ENCODE assay signal across 21 cellular contexts in genomic region chr12:78156751-78157150, GRCh38.
DNase-seq lines count a peak whose midpoint lies in the region; ATAC-seq, FAIRE-seq and TF ChIP-seq lines count a peak whose summit lies in the region.
"Had no signal": no experiment of that assay in that cellular context is flagged by ENCODE, and none has a peak within 500 bp of the region (broad histone marks: within the 10 kb centered on the region; RNA-seq: fewer than 3 reads in every experiment).

No MANE protein-coding gene starts in this region.

- no peak overlapping the region for H3K4me3 ChIP-seq in A549
- no peak overlapping the region for H3K4me3 ChIP-seq in endodermal cell (ENCODE audit: low read length)
- no peak overlapping the region for H3K4me3 ChIP-seq in keratinocyte (ENCODE audit: control insufficient read depth in 2 of 3, extremely low read depth in 1 of 3, insufficient read depth in 2 of 3, low read depth in 1 of 3, low read length in 3 of 3)
- no peak overlapping the region for H3K4me3 ChIP-seq in esophagus muscularis mucosa
- H3K4me3 ChIP-seq: SJCRH30 had no signal

- H3K27ac Mint-ChIP-seq in HFFc6 (peak overlapping the region; percentile 81), endodermal cell (peak overlapping the region; percentile 32)
- H3K27ac Mint-ChIP-seq in activated T-cell treated with anti-CD3 and anti-CD28 coated beads, Interleukin-2, amount 50 U/mL, for 24 hours, result no peak overlapping the region
- H3K27ac Mint-ChIP-seq: CD4-positive, alpha-beta T cell had no signal

- no peak for TF ChIP-seq EP300 in A549 (IDR thresholded peaks at IDR 0.05)
- TF ChIP-seq EP300 in esophagus muscularis mucosa (IDR thresholded peaks at IDR 0.05), result no peak

- H3K4me1 Mint-ChIP-seq in HFFc6 (ENCODE audit: low read depth) (peaks cover 30% of the 10 kb centered on the region), endodermal cell (no peaks in the 10 kb centered on the region)
- H3K4me1 Mint-ChIP-seq in activated T-cell treated with anti-CD3 and anti-CD28 coated beads, Interleukin-2, amount 50 U/mL, for 24 hours (ENCODE audit: low read depth), result no peaks in the 10 kb centered on the region

- peaks cover 9% of the 10 kb centered on the region for H3K27me3 Mint-ChIP-seq in HFFc6 (ENCODE audit: insufficient read depth)
- H3K27me3 Mint-ChIP-seq in endodermal cell (ENCODE audit: insufficient read depth), result no peaks in the 10 kb centered on the region
- no peaks in the 10 kb centered on the region for H3K27me3 Mint-ChIP-seq in activated T-cell treated with anti-CD3 and anti-CD28 coated beads, Interleukin-2, amount 50 U/mL, for 24 hours
- H3K27me3 Mint-ChIP-seq: CD4-positive, alpha-beta T cell had no signal

- H3K9me3 ChIP-seq in A549, result no peaks in the 10 kb centered on the region
- no peaks in the 10 kb centered on the region for H3K9me3 ChIP-seq in endodermal cell (ENCODE audit: control insufficient read depth, low read length)
- no peaks in the 10 kb centered on the region for H3K9me3 ChIP-seq in keratinocyte (ENCODE audit: control insufficient read depth, low read depth, low read length)
- H3K9me3 ChIP-seq in esophagus muscularis mucosa, result no peaks in the 10 kb centered on the region
- H3K9me3 ChIP-seq: Caco-2, SJCRH30 had no signal

- intact Hi-C loops in esophagus muscularis mucosa (cut with DNase I), result no loop called here

- H3K4me1 ChIP-seq in A549 (peaks cover 5% of the 10 kb centered on the region; the same call in 1 of the 3 replicates), endodermal cell (ENCODE audit: control insufficient read depth, insufficient read depth, low read length) (no peaks in the 10 kb centered on the region), keratinocyte (ENCODE audit: control insufficient read depth, extremely low read depth, insufficient read depth, low read length) (peaks cover 15% of the 10 kb centered on the region), esophagus muscularis mucosa (no peaks in the 10 kb centered on the region)
- H3K4me1 ChIP-seq: Caco-2 had no signal

- H3K9me3 Mint-ChIP-seq in HFFc6 (no peaks in the 10 kb centered on the region), endodermal cell (no peaks in the 10 kb centered on the region)
- H3K9me3 Mint-ChIP-seq in activated T-cell treated with anti-CD3 and anti-CD28 coated beads, Interleukin-2, amount 50 U/mL, for 24 hours, result peaks cover 5% of the 10 kb centered on the region

- no peak for FAIRE-seq in A549 (lab: Jason Lieb, UNC)
- FAIRE-seq in keratinocyte (lab: Jason Lieb, UNC), result no peak
- no peak for FAIRE-seq in GM12891 (lab: Jason Lieb, UNC)
- FAIRE-seq: GM12892, GM18507, H1, HepG2 had no signal

- H3K36me3 Mint-ChIP-seq in HFFc6 (ENCODE audit: low read depth) (peaks cover 53% of the 10 kb centered on the region), endodermal cell (ENCODE audit: low read depth) (no peaks in the 10 kb centered on the region)
- no peaks in the 10 kb centered on the region for H3K36me3 Mint-ChIP-seq in activated T-cell treated with anti-CD3 and anti-CD28 coated beads, Interleukin-2, amount 50 U/mL, for 24 hours (ENCODE audit: low read depth)

- no peaks in the 10 kb centered on the region for H4K20me1 ChIP-seq in keratinocyte (ENCODE audit: control insufficient read depth, extremely low read depth, insufficient read depth, low read length)

- peak overlapping the region; percentile 23 to 30; a peak in 1 of 6 replicates for H3K27ac ChIP-seq in A549
- H3K27ac ChIP-seq in endodermal cell (ENCODE audit: low read depth, low read length), result no peak overlapping the region
- H3K27ac ChIP-seq in keratinocyte (ENCODE audit: control insufficient read depth, insufficient read depth, low read length), result peak overlapping the region; percentile 0
- H3K27ac ChIP-seq in esophagus muscularis mucosa (replicated peaks in 1 of 4), result no peak overlapping the region
- H3K27ac ChIP-seq: SJCRH30 had no signal

- H3K9me1 ChIP-seq in keratinocyte (ENCODE audit: control insufficient read depth, extremely low read depth, insufficient read depth, low read length), result no peaks in the 10 kb centered on the region

- H3K4me3 Mint-ChIP-seq in HFFc6 (peak overlapping the region; percentile 8; the same call in 1 of the 2 replicates), endodermal cell (no peak overlapping the region)
- H3K4me3 Mint-ChIP-seq in activated T-cell treated with anti-CD3 and anti-CD28 coated beads, Interleukin-2, amount 50 U/mL, for 24 hours, result no peak overlapping the region
- H3K4me3 Mint-ChIP-seq: CD4-positive, alpha-beta T cell had no signal

- H3K9ac ChIP-seq in endodermal cell (ENCODE audit: extremely low read depth, low read length, poor library complexity, severe bottlenecking), result no peak overlapping the region
- H3K9ac ChIP-seq in keratinocyte (ENCODE audit: control insufficient read depth, extremely low read depth, insufficient read depth, low read length), result no peak overlapping the region

- no peak overlapping the region for H2AFZ ChIP-seq in keratinocyte (ENCODE audit: control insufficient read depth, low read length)

- no peaks in the 10 kb centered on the region for H3K27me3 ChIP-seq in endodermal cell (ENCODE audit: control insufficient read depth, insufficient read depth, low read length, poor library complexity, severe bottlenecking)
- no peaks in the 10 kb centered on the region for H3K27me3 ChIP-seq in keratinocyte (ENCODE audit: control insufficient read depth, extremely low read depth, insufficient read depth, low read length)
- no peaks in the 10 kb centered on the region for H3K27me3 ChIP-seq in esophagus muscularis mucosa
- H3K27me3 ChIP-seq: SJCRH30 had no signal

- dilution Hi-C loops in keratinocyte (cut with MboI; ENCODE audit: extremely low pct_ligation_motif_present, low sequenced_read_pairs), result no loop called here

- no peak for TF ChIP-seq CTCF in A549 (IDR thresholded peaks at IDR 0.05)
- no peak for TF ChIP-seq CTCF in HFFc6 (IDR thresholded peaks at IDR 0.05)
- no peak for TF ChIP-seq CTCF in endodermal cell (conservative IDR thresholded peaks at IDR 0.05)
- TF ChIP-seq CTCF in keratinocyte (optimal IDR thresholded peaks at IDR 0.05 in 1 of 3, IDR thresholded peaks at IDR 0.05 in 1 of 3, conservative IDR thresholded peaks at IDR 0.05 in 1 of 3; ENCODE audit: extremely low read depth in 1 of 3, insufficient read depth in 2 of 3, low read length in 3 of 3), result no peak
- TF ChIP-seq CTCF in esophagus muscularis mucosa (IDR thresholded peaks at IDR 0.05), result no peak

- H3K79me2 ChIP-seq in keratinocyte (ENCODE audit: control insufficient read depth, insufficient read depth, low read length), result no peaks in the 10 kb centered on the region

- no peak overlapping the region for H3K4me2 ChIP-seq in A549
- H3K4me2 ChIP-seq in keratinocyte (ENCODE audit: control insufficient read depth, extremely low read depth, insufficient read depth, low read depth, low read length), result peak overlapping the region; percentile 24

- H3K36me3 ChIP-seq in endodermal cell (ENCODE audit: control insufficient read depth, insufficient read depth, low read length) (no peaks in the 10 kb centered on the region), keratinocyte (ENCODE audit: control insufficient read depth in 2 of 2, extremely low read depth in 1 of 2, insufficient read depth in 2 of 2, low read length in 2 of 2) (peaks cover 2% of the 10 kb centered on the region in 2 experiments), esophagus muscularis mucosa (no peaks in the 10 kb centered on the region)
- H3K36me3 ChIP-seq: SJCRH30 had no signal

- no peak for DNase-seq in A549 (ENCODE audit: low read depth in 1 of 2, low spot score in 1 of 2)
- DNase-seq in HFFc6, result no peak
- DNase-seq in endodermal cell, result no peak
- no peak for DNase-seq in keratinocyte (ENCODE audit: low read depth, low spot score)
- no peak for DNase-seq in activated T-cell treated with anti-CD3 and anti-CD28 coated beads, Interleukin-2, amount 50 U/mL, for 24 hours
- no peak for DNase-seq in SHP77 treated with DMSO at 0.1 percent for 48 hours (lab: John Stamatoyannopoulos, UW)
- no peak for DNase-seq in esophagus muscularis mucosa (ENCODE audit: extremely low spot score)
- DNase-seq in GM12891 (ENCODE audit: insufficient read length, low spot score), result no peak
- DNase-seq: Caco-2; CD4-positive, alpha-beta T cell; EL; KG1; NCI-H1417 treated with DMSO at 0.1 percent for 48 hours; NCI-H1930; NCI-H345; NCI-H526; SJCRH30 had no signal

- ATAC-seq in A549, result no peak
- ATAC-seq: HepG2 had no signal

- TF ChIP-seq RAD21 in A549 (conservative IDR thresholded peaks at IDR 0.05 in 1 of 2, IDR thresholded peaks at IDR 0.05 in 1 of 2), result no peak

- TF ChIP-seq POLR2A in A549 (IDR thresholded peaks at IDR 0.05; ENCODE audit: low read length), result no peak
- no peak for TF ChIP-seq POLR2A in esophagus muscularis mucosa (IDR thresholded peaks at IDR 0.05; ENCODE audit: low read depth)
- no peak for TF ChIP-seq POLR2A in GM12891 (IDR thresholded peaks at IDR 0.05; ENCODE audit: low read depth, low read length)

- POLR2A ChIA-PET in A549 (lab: Yijun Ruan, JAX), result no interaction called here

- CTCF ChIA-PET in A549 (lab: Yijun Ruan, JAX), result no interaction called here

TF ChIP-seq in A549, 52 proteins besides CTCF, POLR2A, EP300 and RAD21 (continues in another document):
- TF ChIP-seq TP53 (CRISPR knock-in tag; IDR thresholded peaks at IDR 0.05), result no peak
- TF ChIP-seq JUNB (IDR thresholded peaks at IDR 0.05), result no peak
- TF ChIP-seq RNF2 (IDR thresholded peaks at IDR 0.05; ENCODE audit: borderline replicate concordance, low read depth), result no peak
- TF ChIP-seq EHMT2 (IDR thresholded peaks at IDR 0.05; ENCODE audit: low read depth), result no peak
- no peak for TF ChIP-seq FOSL2 (IDR thresholded peaks at IDR 0.05)
- TF ChIP-seq FOSL2 (CRISPR knock-in tag; IDR thresholded peaks at IDR 0.05), result no peak
- no peak for TF ChIP-seq BHLHE40 (IDR thresholded peaks at IDR 0.05; ENCODE audit: low read depth, low read length)
- TF ChIP-seq NR3C1 (IDR thresholded peaks at IDR 0.05), result no peak
- no peak for TF ChIP-seq MAZ (IDR thresholded peaks at IDR 0.05; ENCODE audit: borderline replicate concordance, low read depth, low read length)

TF ChIP-seq in GM12891, 5 proteins besides CTCF, POLR2A, EP300 and RAD21:
- TF ChIP-seq TAF1 (IDR thresholded peaks at IDR 0.05; ENCODE audit: low read depth, low read length) (no peak), PAX5 (IDR thresholded peaks at IDR 0.05; ENCODE audit: insufficient read depth, low read length, severe bottlenecking) (no peak), POU2F2 (IDR thresholded peaks at IDR 0.05; ENCODE audit: low read depth, low read length) (no peak), SPI1 (IDR thresholded peaks at IDR 0.05; ENCODE audit: low read depth, low read length) (no peak), POLR2AphosphoS5 (IDR thresholded peaks at IDR 0.05; ENCODE audit: low read depth, low read length) (no peak)

Comparison
In these comparisons a context has a peak if more than half of its experiments do, and no peak if none do; other contexts are left out.
1. H3K27ac ChIP-seq: peak in A549 (2 of 2) and keratinocyte (single experiment); none in endodermal cell (single experiment) and esophagus muscularis mucosa (0 of 4).